ENCODE assay signal across 15 cellular contexts in genomic region chr10:46486459-46486858, GRCh38. TPM values are rescaled to one million over a fixed set of nuclear protein-coding genes. Genes with fewer than 3 reads are reported as not detected.
"Had no signal": no experiment of that assay in that cellular context is flagged by ENCODE, and none has a peak within 500 bp of the region (broad histone marks: within the 10 kb centered on the region; RNA-seq: fewer than 3 reads in every experiment).

No MANE protein-coding gene starts in this region.

RNA-seq across cellular contexts. Expression of gene NPY4R, which starts 20.7 kb away (rescaled TPM):
- total RNA-seq: activated B cell treated with CpG ODN at 0.5 μM for 24 hours; activated CD4-positive, alpha-beta memory T cell treated with anti-CD3 and anti-CD28 coated beads for 36 hours; activated CD4-positive, alpha-beta memory T cell treated with anti-CD3 and anti-CD28 coated beads, Interleukin-2, amount 10 ng/mL, durations not matched to agents 7 days and 5 days; activated CD4-positive, alpha-beta T cell treated with anti-CD3 and anti-CD28 coated beads for 36 hours; activated CD4-positive, alpha-beta T cell treated with anti-CD3 and anti-CD28 coated beads, Interleukin-2, amount 10 ng/mL, durations not matched to agents 24 days and 14 days; activated CD4-positive, alpha-beta T cell treated with anti-CD3 and anti-CD28 coated beads, Interleukin-2, amount 10 ng/mL, durations not matched to agents 7 days and 5 days; activated CD8-positive, alpha-beta memory T cell treated with anti-CD3 and anti-CD28 coated beads for 36 hours; activated CD8-positive, alpha-beta memory T cell treated with anti-CD3 and anti-CD28 coated beads, Interleukin-2, amount 10 ng/mL, durations not matched to agents 7 days and 5 days; activated CD8-positive, alpha-beta T cell treated with anti-CD3 and anti-CD28 coated beads for 36 hours; activated CD8-positive, alpha-beta T cell treated with anti-CD3 and anti-CD28 coated beads, Interleukin-2, amount 10 ng/mL, durations not matched to agents 7 days and 5 days; T-cell; T-helper 1 cell treated with Interleukin-12 subunit alpha and Interleukin-12 subunit beta and Interleukin-4 antibody, amounts not matched to agents 30 ng/mL and 1 ng/mL, for 36 hours; T-helper 17 cell; T-helper 2 cell treated with Interferon-gamma antibody and Interleukin-4, amounts not matched to agents 100 ng/mL and 5 ng/mL, for 36 hours; WTC11 had no signal
